Comparison of ENCODE assay signal across 1 cellular context in genomic region chr20:49534314-49534713, GRCh38.
TF ChIP-seq lines count a peak whose summit lies in the region.

No MANE protein-coding gene starts in this region.

TF ChIP-seq in H1, 55 proteins besides CTCF, POLR2A, EP300 and RAD21:
- no peak for TF ChIP-seq RFX5 (IDR thresholded peaks at IDR 0.05; ENCODE audit: borderline replicate concordance, low read depth, low read length)
- no peak for TF ChIP-seq BRCA1 (IDR thresholded peaks at IDR 0.05; ENCODE audit: low read depth, low read length)
- TF ChIP-seq CBX8 (IDR thresholded peaks at IDR 0.05; ENCODE audit: borderline replicate concordance, low read depth, low read length): no peak
- 0 out of 2 replicates have a peak, but pooled peaks have one; percentile 25 for TF ChIP-seq MAX (IDR thresholded peaks at IDR 0.05)
- TF ChIP-seq KDM4A (IDR thresholded peaks at IDR 0.05; ENCODE audit: low read depth, low read length, severe bottlenecking): no peak
- no peak for TF ChIP-seq BCL11A (IDR thresholded peaks at IDR 0.05; ENCODE audit: low read depth in 2 of 2, low read length in 2 of 2)
- no peak for TF ChIP-seq SP1 (IDR thresholded peaks at IDR 0.05; ENCODE audit: low read depth, low read length)
- no peak for TF ChIP-seq HDAC6 (IDR thresholded peaks at IDR 0.05; ENCODE audit: low read depth, low read length)
- peak; percentile 85 for TF ChIP-seq KDM1A (IDR thresholded peaks at IDR 0.05; ENCODE audit: borderline replicate concordance, low read length)
- TF ChIP-seq NANOG (IDR thresholded peaks at IDR 0.05; ENCODE audit: insufficient read depth, low read depth, low read length, poor library complexity, severe bottlenecking): no peak
- TF ChIP-seq TBP (IDR thresholded peaks at IDR 0.05; ENCODE audit: low read depth, low read length): no peak
- TF ChIP-seq E2F6 (IDR thresholded peaks at IDR 0.05): no peak
- TF ChIP-seq TAF7 (optimal IDR thresholded peaks at IDR 0.05; ENCODE audit: borderline replicate concordance, low read depth, low read length): no peak
- TF ChIP-seq RBBP5 (IDR thresholded peaks at IDR 0.05; ENCODE audit: borderline replicate concordance, low read depth, low read length): no peak
- no peak for TF ChIP-seq USF2 (IDR thresholded peaks at IDR 0.05; ENCODE audit: low read length)
- no peak for TF ChIP-seq ZNF274 (IDR thresholded peaks at IDR 0.05; ENCODE audit: borderline replicate concordance, extremely low read depth, low read length)
TF ChIP-seq in H1: peak in this region for 2.
